In the genomic region with DNA sequence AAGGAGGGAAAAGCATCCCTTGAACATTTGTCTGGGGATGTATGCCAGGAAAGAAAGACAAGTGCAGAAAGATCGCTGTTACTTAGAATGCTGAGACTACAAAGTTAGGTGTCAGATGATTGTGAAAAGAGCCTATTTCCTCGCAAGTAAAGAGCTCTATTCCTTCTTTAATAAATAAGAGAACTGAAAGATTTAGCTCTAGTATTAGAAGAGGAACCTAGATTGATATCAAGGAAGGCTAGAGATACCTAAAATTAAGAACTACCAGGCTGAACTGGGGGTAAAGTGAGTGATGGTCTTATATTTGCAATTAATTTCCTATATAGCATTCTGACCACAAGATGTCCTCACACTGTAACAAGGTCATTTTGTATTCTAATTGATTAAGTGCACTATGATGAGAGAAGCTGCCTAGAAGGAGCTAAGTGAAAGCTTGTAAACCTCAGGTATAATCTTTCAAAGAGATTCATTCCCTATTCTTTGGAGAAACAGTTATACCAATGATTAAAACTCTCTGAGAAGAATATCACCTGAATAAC, we compare ENCODE assay signal across 10 cellular contexts.
DNase-seq lines count a peak whose midpoint lies in the region; ATAC-seq and TF ChIP-seq lines count a peak whose summit lies in the region.
"Had no signal": no experiment of that assay in that cellular context is flagged by ENCODE, and none has a peak within 500 bp of the region (broad histone marks: within the 10 kb centered on the region; RNA-seq: fewer than 3 reads in every experiment).

No MANE protein-coding gene starts in this region.

- H3K9me2 ChIP-seq in HCT116 (ENCODE audit: insufficient read depth) = no peaks in the 10 kb centered on the region

- no peak overlapping the region for H3K4me3 Mint-ChIP-seq in WTC11
- H3K4me3 Mint-ChIP-seq in activated T-cell treated with anti-CD3 and anti-CD28 coated beads, Interleukin-2, amount 50 U/mL, for 4 hours = no peak overlapping the region

- H3K4me1 Mint-ChIP-seq in WTC11 = peaks cover 35% of the 10 kb centered on the region
- H3K4me1 Mint-ChIP-seq in activated T-cell treated with anti-CD3 and anti-CD28 coated beads, Interleukin-2, amount 50 U/mL, for 4 hours (ENCODE audit: low read depth) = peaks cover 16% of the 10 kb centered on the region

- WGBS in liver = 91% methylated on average over 2 of the region's 2 CpGs

- TF ChIP-seq CTCF in HCT116 (IDR thresholded peaks at IDR 0.05 in 2 of 3, conservative IDR thresholded peaks at IDR 0.05 in 1 of 3; ENCODE audit: borderline replicate concordance in 1 of 3, insufficient read depth in 1 of 3, low read depth in 2 of 3, low read length in 2 of 3) (peak in 2 of 3 experiments; percentile 26 to 46; a peak in 2 of 6 replicates), WTC11 (IDR thresholded peaks at IDR 0.05) (no peak), liver (IDR thresholded peaks at IDR 0.05; ENCODE audit: low read depth, low read length, missing input control) (peak; percentile 13)

- peak overlapping the region; percentile 20 to 75 (median 52); a peak in 21 of 22 replicates for H3K4me2 ChIP-seq in BLaER1 treated with 17β-estradiol and CSF1 and Interleukin-3, amounts not matched to agents 10 nM and 100 nM
- H3K4me2 ChIP-seq in HCT116 (ENCODE audit: low read length) = no peak overlapping the region

- no peaks in the 10 kb centered on the region for H3K27me3 ChIP-seq in BLaER1 treated with 17β-estradiol and CSF1 and Interleukin-3, amounts not matched to agents 10 nM and 100 nM
- H3K27me3 ChIP-seq in HCT116 (ENCODE audit: insufficient read depth, low read length) (no peaks in the 10 kb centered on the region), liver (ENCODE audit: control insufficient read depth in 4 of 4, insufficient read depth in 4 of 4, low read length in 3 of 4) (no peaks in the 10 kb centered on the region), H7 (ENCODE audit: control insufficient read depth, insufficient read depth, low read length) (no peaks in the 10 kb centered on the region)
- H3K27me3 ChIP-seq: ascending aorta had no signal

- H3K36me3 Mint-ChIP-seq in WTC11 = no peaks in the 10 kb centered on the region
- no peaks in the 10 kb centered on the region for H3K36me3 Mint-ChIP-seq in activated T-cell treated with anti-CD3 and anti-CD28 coated beads, Interleukin-2, amount 50 U/mL, for 4 hours (ENCODE audit: insufficient read depth)

- peak overlapping the region in 4 of 11 experiments; percentile 3 to 47 (median 12); a peak in 4 of 22 replicates for H3K9ac ChIP-seq in BLaER1 treated with 17β-estradiol and CSF1 and Interleukin-3, amounts not matched to agents 10 nM and 100 nM
- H3K9ac ChIP-seq in HCT116 (ENCODE audit: low read length) = no peak overlapping the region
- H3K9ac ChIP-seq in liver (ENCODE audit: low read depth in 1 of 2, low read length in 2 of 2) = no peak overlapping the region

- intact Hi-C loops in HCT116 (cut with micrococcal nuclease) = loop anchor here (1.0 kb wide), 1 partner anchor 64 kb away; no protein-coding TSS in a partner anchor

- no peak for TF ChIP-seq POLR2A in HCT116 (IDR thresholded peaks at IDR 0.05; ENCODE audit: borderline replicate concordance, extremely low read depth, insufficient read depth, insufficient read length)

- no peak for ATAC-seq in HCT116
- no peak for ATAC-seq in WTC11
- ATAC-seq in activated T-cell treated with anti-CD3 and anti-CD28 coated beads, Interleukin-2, amount 50 U/mL, for 4 hours = no peak

- no peak overlapping the region for H2AFZ ChIP-seq in HCT116 (ENCODE audit: low read depth, low read length, poor library complexity, severe bottlenecking)

- peak; percentile 27; the same call in 1 of the 2 replicates for TF ChIP-seq RAD21 in HCT116 (IDR thresholded peaks at IDR 0.05; ENCODE audit: low read depth)
- peak; percentile 42 to 49 for TF ChIP-seq RAD21 in liver (IDR thresholded peaks at IDR 0.05)

- H3K27ac ChIP-seq in BLaER1 treated with 17β-estradiol and CSF1 and Interleukin-3, amounts not matched to agents 10 nM and 100 nM = no peak overlapping the region
- H3K27ac ChIP-seq in HCT116 (ENCODE audit: low read depth, low read length) = no peak overlapping the region
- no peak overlapping the region for H3K27ac ChIP-seq in liver (ENCODE audit: low read depth in 1 of 2, low read length in 2 of 2)
- H3K27ac ChIP-seq: ascending aorta had no signal

- no peaks in the 10 kb centered on the region for H3K27me3 Mint-ChIP-seq in WTC11 (ENCODE audit: low read depth)
- no peaks in the 10 kb centered on the region for H3K27me3 Mint-ChIP-seq in activated T-cell treated with anti-CD3 and anti-CD28 coated beads, Interleukin-2, amount 50 U/mL, for 4 hours (ENCODE audit: low read depth)

- H3K27ac Mint-ChIP-seq in WTC11 = peak overlapping the region; percentile 13

- RAD21 ChIA-PET in HCT116 (lab: Charles Lee; ENCODE audit: low non-redundant PET in 1 of 2, low total read pairs in 2 of 2, uncharacterized antibody in 2 of 2, unreplicated experiment in 2 of 2) = interaction anchor here (0.7 to 1.1 kb wide), 3 partner anchors 60 to 64 kb away, joined by 3 to 6 read pairs (median 6); no protein-coding TSS in a partner anchor

- DNase-seq in HCT116 (ENCODE audit: low read depth, low spot score) (no peak), WTC11 (ENCODE audit: low spot score) (no peak), H7 (no peak), NCI-H2029 treated with DMSO at 0.1 percent for 48 hours (lab: John Stamatoyannopoulos, UW) (no peak), AG20443 (ENCODE audit: low spot score) (no peak)
- DNase-seq in activated T-cell treated with anti-CD3 and anti-CD28 coated beads, Interleukin-2, amount 50 U/mL, for 4 hours = no peak
- DNase-seq: NCI-H1436 had no signal

- H3K4me1 ChIP-seq in BLaER1 treated with 17β-estradiol and CSF1 and Interleukin-3, amounts not matched to agents 10 nM and 100 nM = peaks cover 21 to 56% (median 37%) of the 10 kb centered on the region in 10 experiments
- H3K4me1 ChIP-seq in HCT116 (ENCODE audit: control insufficient read depth in 1 of 2, insufficient read depth in 2 of 2, low read length in 2 of 2) (no peaks in the 10 kb centered on the region), liver (ENCODE audit: control insufficient read depth in 4 of 4, insufficient read depth in 4 of 4, low read length in 3 of 4) (no peaks in the 10 kb centered on the region)

- H3K4me3 ChIP-seq in BLaER1 treated with 17β-estradiol and CSF1 and Interleukin-3, amounts not matched to agents 10 nM and 100 nM = no peak overlapping the region
- H3K4me3 ChIP-seq in HCT116 (replicated peaks in 1 of 2; ENCODE audit: low read depth in 1 of 2, low read length in 2 of 2) = no peak overlapping the region
- no peak overlapping the region for H3K4me3 ChIP-seq in liver (ENCODE audit: low read depth in 1 of 3, low read length in 3 of 3)
- no peak overlapping the region for H3K4me3 ChIP-seq in H7 (ENCODE audit: insufficient read depth, low read depth, low read length)
- H3K4me3 ChIP-seq: ascending aorta had no signal

- POLR2A ChIA-PET in HCT116 (lab: Charles Lee) (no interaction called here), WTC11 (lab: Charles Lee) (interaction anchor here (0.6 kb wide), 1 partner anchor 1273 kb away, joined by 5 read pairs; no protein-coding TSS in a partner anchor)

- H3K9me3 ChIP-seq in BLaER1 treated with 17β-estradiol and CSF1 and Interleukin-3, amounts not matched to agents 10 nM and 100 nM (replicated peaks in 1 of 11) = peaks cover 0 to 12% (median 2%) of the 10 kb centered on the region in 11 experiments; a peak in 7 of 22 replicates
- no peaks in the 10 kb centered on the region for H3K9me3 ChIP-seq in HCT116 (ENCODE audit: control insufficient read depth in 1 of 2, insufficient read depth in 1 of 2, low read depth in 1 of 2, low read length in 2 of 2)
- no peaks in the 10 kb centered on the region for H3K9me3 ChIP-seq in liver (ENCODE audit: control insufficient read depth in 4 of 4, low read length in 3 of 4)
- H3K9me3 ChIP-seq: ascending aorta had no signal

- H3K36me3 ChIP-seq in BLaER1 treated with 17β-estradiol and CSF1 and Interleukin-3, amounts not matched to agents 10 nM and 100 nM = peaks cover 0 to 19% (median 6%) of the 10 kb centered on the region in 11 experiments; a peak in 5 of 22 replicates
- no peaks in the 10 kb centered on the region for H3K36me3 ChIP-seq in HCT116 (ENCODE audit: control insufficient read depth in 1 of 2, insufficient read depth in 2 of 2, low read length in 2 of 2)
- H3K36me3 ChIP-seq in liver (ENCODE audit: control insufficient read depth in 4 of 4, insufficient read depth in 3 of 4, low read depth in 1 of 4, low read length in 3 of 4) = peaks cover 0 to 1% (median 0%) of the 10 kb centered on the region in 4 donors
- no peaks in the 10 kb centered on the region for H3K36me3 ChIP-seq in H7 (replicated peaks; ENCODE audit: control insufficient read depth, insufficient read depth, low read length)
- H3K36me3 ChIP-seq: ascending aorta had no signal

- no TSS peak for BruUV-seq in HCT116 (replicated peaks; lab: Mats Ljungman, UMichigan)

- CTCF ChIA-PET in HCT116 (lab: Charles Lee) (interaction anchor here (0.6 to 2.3 kb wide), 8 partner anchors 14 to 228 kb away, joined by 3 to 23 read pairs (median 4); a partner anchor contains a TSS), WTC11 (lab: Charles Lee) (interaction anchor here (0.6 to 5.1 kb wide), 16 partner anchors 12 to 251 kb away, joined by 3 to 57 read pairs (median 4); a partner anchor contains a TSS)

- no peaks in the 10 kb centered on the region for H3K9me3 Mint-ChIP-seq in WTC11
- no peaks in the 10 kb centered on the region for H3K9me3 Mint-ChIP-seq in activated T-cell treated with anti-CD3 and anti-CD28 coated beads, Interleukin-2, amount 50 U/mL, for 4 hours

- peaks cover 5% of the 10 kb centered on the region; the same call in 1 of the 2 replicates for H3K79me2 ChIP-seq in HCT116 (ENCODE audit: insufficient read depth, low read length)

- peaks cover 29 to 63% (median 40%) of the 10 kb centered on the region in 11 experiments; a peak in 19 of 22 replicates for H4K20me1 ChIP-seq in BLaER1 treated with 17β-estradiol and CSF1 and Interleukin-3, amounts not matched to agents 10 nM and 100 nM
- no peaks in the 10 kb centered on the region for H4K20me1 ChIP-seq in HCT116 (ENCODE audit: insufficient read depth)

TF ChIP-seq in HCT116, 20 proteins besides CTCF, POLR2A, EP300 and RAD21 (continues in another document):
- no peak for TF ChIP-seq ZFX (IDR thresholded peaks at IDR 0.05)
- TF ChIP-seq, protein P1, sequence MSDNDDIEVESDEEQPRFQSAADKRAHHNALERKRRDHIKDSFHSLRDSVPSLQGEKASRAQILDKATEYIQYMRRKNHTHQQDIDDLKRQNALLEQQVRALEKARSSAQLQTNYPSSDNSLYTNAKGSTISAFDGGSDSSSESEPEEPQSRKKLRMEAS (IDR thresholded peaks at IDR 0.05) = no peak

TF ChIP-seq in liver, 16 proteins besides CTCF, POLR2A, EP300 and RAD21:
- TF ChIP-seq TAF1 (conservative IDR thresholded peaks at IDR 0.05) (no peak), GABPA (IDR thresholded peaks at IDR 0.05 in 1 of 2, conservative IDR thresholded peaks at IDR 0.05 in 1 of 2) (no peak)
